In the genomic region with DNA sequence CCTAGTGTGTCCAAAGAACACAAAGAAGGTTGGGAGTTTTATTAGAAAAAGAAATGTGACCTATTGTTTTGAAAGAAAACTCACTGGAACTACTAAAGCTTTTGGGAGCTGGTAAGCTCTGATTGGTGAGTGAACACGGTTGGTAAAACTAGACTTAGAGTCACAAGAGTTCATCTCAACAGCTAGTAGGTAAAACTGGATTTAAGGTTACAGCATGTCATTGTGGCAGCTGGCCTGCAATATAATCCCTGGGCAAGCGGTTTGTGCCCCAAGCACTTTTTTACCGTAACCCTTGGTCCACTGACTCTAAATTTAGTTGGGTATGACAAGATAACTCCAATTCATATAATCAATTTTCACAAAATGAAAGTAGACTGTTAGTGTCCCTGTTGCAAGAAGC, we compare ENCODE assay signal across 13 cellular contexts. TPM values are rescaled to one million over a fixed set of nuclear protein-coding genes. Genes with fewer than 3 reads are reported as not detected.
A peak's percentile ranks its signal among the peaks of the same experiment; 100 is the strongest.
DNase-seq lines count a peak whose midpoint lies in the region; ATAC-seq, FAIRE-seq and TF ChIP-seq lines count a peak whose summit lies in the region.
"Had no signal": no experiment of that assay in that cellular context is flagged by ENCODE, and none has a peak within 500 bp of the region (broad histone marks: within the 10 kb centered on the region; RNA-seq: fewer than 3 reads in every experiment).

No MANE protein-coding gene starts in this region.

- H3K36me3 Mint-ChIP-seq in immature natural killer cell: peaks cover 4 to 9% (median 6%) of the 10 kb centered on the region in 3 donors

- H3K9me3 ChIP-seq in left lung (no peaks in the 10 kb centered on the region), gastrocnemius medialis (no peaks in the 10 kb centered on the region)
- H3K9me3 ChIP-seq: BLaER1 treated with 17β-estradiol and CSF1 and Interleukin-3, amounts not matched to agents 10 nM and 100 nM had no signal

- H3K27ac Mint-ChIP-seq in immature natural killer cell: peak overlapping the region in 1 of 6 donors; percentile 13
- H3K27ac Mint-ChIP-seq: GM23338 had no signal

- H3K27me3 ChIP-seq in left lung: no peaks in the 10 kb centered on the region
- no peaks in the 10 kb centered on the region for H3K27me3 ChIP-seq in gastrocnemius medialis
- H3K27me3 ChIP-seq: BLaER1 treated with 17β-estradiol and CSF1 and Interleukin-3, amounts not matched to agents 10 nM and 100 nM had no signal

- peak; percentile 22 for ATAC-seq in left ventricle myocardium superior
- ATAC-seq in left lung: peak; percentile 39
- peak; percentile 60 to 97 for ATAC-seq in gastrocnemius medialis
- ATAC-seq in GM21717 (IDR thresholded peaks at IDR 0.05; ENCODE audit: unreplicated experiment): no peak
- ATAC-seq: GM23338 had no signal

- peaks cover 0 to 1% (median 0%) of the 10 kb centered on the region in 3 donors for H3K27me3 Mint-ChIP-seq in immature natural killer cell (ENCODE audit: low read depth in 3 of 3)
- H3K27me3 Mint-ChIP-seq: CD4-positive, CD25-positive, alpha-beta regulatory T cell had no signal

- no peak for TF ChIP-seq POLR2A in gastrocnemius medialis (IDR thresholded peaks at IDR 0.05)

- H3K4me1 ChIP-seq in left lung (no peaks in the 10 kb centered on the region), gastrocnemius medialis (peaks cover 6 to 14% of the 10 kb centered on the region in 2 donors)
- H3K4me1 ChIP-seq: BLaER1 treated with 17β-estradiol and CSF1 and Interleukin-3, amounts not matched to agents 10 nM and 100 nM had no signal

- H3K4me3 Mint-ChIP-seq in immature natural killer cell: no peak overlapping the region
- H3K4me3 Mint-ChIP-seq: CD4-positive, CD25-positive, alpha-beta regulatory T cell; GM23338 had no signal

- H3K27ac ChIP-seq in left lung: no peak overlapping the region
- H3K27ac ChIP-seq in gastrocnemius medialis: peak overlapping the region; percentile 35 to 55 (median 53)
- H3K27ac ChIP-seq: BLaER1 treated with 17β-estradiol and CSF1 and Interleukin-3, amounts not matched to agents 10 nM and 100 nM had no signal

- H3K36me3 ChIP-seq in left lung: peaks cover 0 to 12% of the 10 kb centered on the region in 2 donors
- peaks cover 0 to 21% of the 10 kb centered on the region in 2 donors for H3K36me3 ChIP-seq in gastrocnemius medialis

- H3K4me1 Mint-ChIP-seq in immature natural killer cell: no peaks in the 10 kb centered on the region
- H3K4me1 Mint-ChIP-seq: GM23338 had no signal

- H3K4me3 ChIP-seq in left lung: no peak overlapping the region
- H3K4me3 ChIP-seq in gastrocnemius medialis: no peak overlapping the region
- H3K4me3 ChIP-seq: BLaER1 treated with 17β-estradiol and CSF1 and Interleukin-3, amounts not matched to agents 10 nM and 100 nM; GM23338 had no signal

- DNase-seq in left ventricle myocardium superior: no peak
- DNase-seq in cardiac septum (ENCODE audit: low spot score): no peak
- DNase-seq in left lung: no peak
- DNase-seq in gastrocnemius medialis: peak in 1 of 2 donors; percentile 45
- no peak for DNase-seq in immature natural killer cell
- DNase-seq in urothelium cell line (ENCODE audit: low spot score): no peak
- DNase-seq: 8988T; CD4-positive, CD25-positive, alpha-beta regulatory T cell; H7 had no signal

- H3K9me3 Mint-ChIP-seq in immature natural killer cell: no peaks in the 10 kb centered on the region
- H3K9me3 Mint-ChIP-seq: CD4-positive, CD25-positive, alpha-beta regulatory T cell; GM23338 had no signal

- FAIRE-seq in urothelium cell line (lab: Jason Lieb, UNC): no peak
- FAIRE-seq: GM18507 had no signal

- in situ Hi-C loops in gastrocnemius medialis (cut with MboI; ENCODE audit: low sequenced_read_pairs in 4 of 4): no loop called here

- intact Hi-C loops in left ventricle myocardium superior (cut with micrococcal nuclease) (no loop called here), cardiac septum (cut with DNase I) (no loop called here), left lung (cut with DNase I) (no loop called here), gastrocnemius medialis (cut with DNase I; ENCODE audit: low total_unique reads) (no loop called here)

- no peak for TF ChIP-seq CTCF in left lung (IDR thresholded peaks at IDR 0.05)
- TF ChIP-seq CTCF in gastrocnemius medialis (IDR thresholded peaks at IDR 0.05 in 4 of 5, conservative IDR thresholded peaks at IDR 0.05 in 1 of 5): no peak

RNA-seq across cellular contexts. Expression of gene UBAP2, which starts 47.4 kb away (rescaled TPM):
- total RNA-seq in left ventricle myocardium superior (34.9 TPM), cardiac septum (21.5 TPM), left lung (10 to 100 TPM; 28.2 to 40.3 TPM), gastrocnemius medialis (10 to 100 TPM; 14.6 to 26.6 (median 20.9) TPM)
- polyA plus RNA-seq in immature natural killer cell: 10 to 100 TPM in 1 of 3 donors, 1 to 10 TPM in 1, not detected in 1; 5.8 to 15.0 TPM

Comparison
In these comparisons a context has a peak if more than half of its experiments do, and no peak if none do; other contexts are left out.
1. H3K27ac ChIP-seq: peak in gastrocnemius medialis (4 of 4); none in left lung (0 of 2).